ENCODE assay signal across 1 cellular context in the genomic region with DNA sequence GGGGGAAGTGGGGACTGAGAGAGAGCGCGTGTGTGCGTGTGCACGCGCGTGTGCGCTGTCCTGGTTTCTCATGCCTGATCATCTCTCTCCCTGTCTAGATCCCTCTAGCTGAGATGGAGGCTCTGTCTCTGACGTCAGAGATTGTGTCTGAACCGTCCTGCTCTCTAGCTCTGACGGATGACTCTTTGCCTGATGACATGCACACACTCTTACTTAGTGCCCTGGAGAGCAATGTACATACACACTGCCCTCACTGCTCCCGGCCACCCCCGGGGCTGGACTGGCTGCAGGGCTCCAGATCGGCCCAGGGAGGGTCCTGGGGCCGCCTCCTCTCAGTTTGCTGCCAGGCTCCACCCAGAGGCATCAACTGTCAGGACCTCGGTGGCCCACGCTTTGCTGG.
TF ChIP-seq lines count a peak whose summit lies in the region.

No MANE protein-coding gene starts in this region.

TF ChIP-seq in IMR-90, 13 proteins besides CTCF, POLR2A, EP300 and RAD21 (continued from another document):
- TF ChIP-seq, protein P1, sequence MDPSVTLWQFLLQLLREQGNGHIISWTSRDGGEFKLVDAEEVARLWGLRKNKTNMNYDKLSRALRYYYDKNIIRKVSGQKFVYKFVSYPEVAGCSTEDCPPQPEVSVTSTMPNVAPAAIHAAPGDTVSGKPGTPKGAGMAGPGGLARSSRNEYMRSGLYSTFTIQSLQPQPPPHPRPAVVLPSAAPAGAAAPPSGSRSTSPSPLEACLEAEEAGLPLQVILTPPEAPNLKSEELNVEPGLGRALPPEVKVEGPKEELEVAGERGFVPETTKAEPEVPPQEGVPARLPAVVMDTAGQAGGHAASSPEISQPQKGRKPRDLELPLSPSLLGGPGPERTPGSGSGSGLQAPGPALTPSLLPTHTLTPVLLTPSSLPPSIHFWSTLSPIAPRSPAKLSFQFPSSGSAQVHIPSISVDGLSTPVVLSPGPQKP (IDR thresholded peaks at IDR 0.05; ENCODE audit: borderline replicate concordance, low read depth, low read length): no peak
- TF ChIP-seq MXI1 (IDR thresholded peaks at IDR 0.05; ENCODE audit: borderline replicate concordance, low read depth, low read length): no peak
